Comparison of ENCODE assay signal across 4 cellular contexts in genomic region chr5:42575914-42576313, GRCh38.
DNase-seq lines count a peak whose midpoint lies in the region; ATAC-seq, FAIRE-seq and TF ChIP-seq lines count a peak whose summit lies in the region.
"Not testable (repeated sequence)": the region's sequence is repeated elsewhere in the genome, so short reads cannot be mapped to it uniquely, and the experiment has no call there.

No MANE protein-coding gene starts in this region.

- FAIRE-seq in A204.1 (lab: Jason Lieb, UNC), result peak; percentile 54
- peak; percentile 71 for FAIRE-seq in RCC 7860 (lab: Jason Lieb, UNC)
- peak; percentile 15 for FAIRE-seq in kidney (lab: Jason Lieb, UNC)

- H3K4me3 Mint-ChIP-seq in WTC11, result not testable (repeated sequence)

- H3K9me3 ChIP-seq in kidney (ENCODE audit: control insufficient read depth in 1 of 2, low read length in 2 of 2), result not testable (repeated sequence)

- H3K4me3 ChIP-seq in kidney (ENCODE audit: low read length in 2 of 2), result not testable (repeated sequence)

- H3K36me3 ChIP-seq in kidney (ENCODE audit: control insufficient read depth in 1 of 2, insufficient read depth in 2 of 2, low read length in 2 of 2), result not testable (repeated sequence)

- TF ChIP-seq CTCF in WTC11 (IDR thresholded peaks at IDR 0.05); kidney (IDR thresholded peaks at IDR 0.05; ENCODE audit: borderline replicate concordance, extremely low read depth, insufficient read depth): not testable (repeated sequence)

- CTCF ChIA-PET in WTC11 (lab: Charles Lee), result not testable (repeated sequence)

- H3K36me3 Mint-ChIP-seq in WTC11, result not testable (repeated sequence)

- DNase-seq in RCC 7860 (ENCODE audit: low spot score); WTC11 (ENCODE audit: low spot score); kidney: not testable (repeated sequence)

- not testable (repeated sequence) for H3K27ac Mint-ChIP-seq in WTC11

- intact Hi-C loops in kidney (cut with DNase I), result not testable (repeated sequence)

- ATAC-seq in WTC11, result not testable (repeated sequence)

- H3K27ac ChIP-seq in kidney (ENCODE audit: low read depth in 2 of 2, low read length in 2 of 2), result not testable (repeated sequence)

- H3K27me3 Mint-ChIP-seq in WTC11 (ENCODE audit: low read depth), result not testable (repeated sequence)

- not testable (repeated sequence) for H3K9me3 Mint-ChIP-seq in WTC11

- POLR2A ChIA-PET in WTC11 (lab: Charles Lee), result not testable (repeated sequence)

- H3K9ac ChIP-seq in kidney (ENCODE audit: low read length in 2 of 2), result not testable (repeated sequence)

- not testable (repeated sequence) for H3K4me1 Mint-ChIP-seq in WTC11

- H3K4me1 ChIP-seq in kidney (ENCODE audit: control insufficient read depth in 1 of 2, insufficient read depth in 1 of 2, low read depth in 1 of 2, low read length in 2 of 2), result not testable (repeated sequence)

TF ChIP-seq in WTC11, 78 proteins besides CTCF, POLR2A, EP300 and RAD21:
- TF ChIP-seq HMGA2 (CRISPR knock-in tag; IDR thresholded peaks at IDR 0.05), result peak; percentile 99
